In genomic region chr1:203210350-203210749, GRCh38 we compare ENCODE assay signal across 8 cellular contexts.
"Had no signal": no experiment of that assay in that cellular context is flagged by ENCODE, and none has a peak within 500 bp of the region (broad histone marks: within the 10 kb centered on the region; RNA-seq: fewer than 3 reads in every experiment).

No MANE protein-coding gene starts in this region.

- DNase-seq: GDM1, GF-D8 had no signal

- H3K4me3 ChIP-seq: GM12878 had no signal

- ATAC-seq: GM12878 had no signal

- FAIRE-seq: G401.6, GM12878, GM12891, GM12892, GM18507, GM19239 had no signal
